In genomic region chr19:21851596-21852345, GRCh38 we compare ENCODE assay signal across 8 cellular contexts. TPM values are rescaled to one million over a fixed set of nuclear protein-coding genes. Genes with fewer than 3 reads are reported as not detected.
DNase-seq lines count a peak whose midpoint lies in the region; ATAC-seq and TF ChIP-seq lines count a peak whose summit lies in the region.

No MANE protein-coding gene starts in this region.

- peak; percentile 31 for TF ChIP-seq POLR2A in transverse colon (IDR thresholded peaks at IDR 0.05)

- peak overlapping the region; percentile 99 for H4K8ac ChIP-seq in trophoblast cell (ENCODE audit: low read depth, low read length)

- H3K36me3 Mint-ChIP-seq in T-cell, result peaks cover 14% of the 10 kb centered on the region

- H3K9me3 Mint-ChIP-seq in T-cell, result no peaks in the 10 kb centered on the region

- H3K14ac ChIP-seq in trophoblast cell (ENCODE audit: low read length), result peak overlapping the region; percentile 98

- intact Hi-C loops in heart right ventricle (cut with DNase I), result loop anchor here in 1 of 10 donors (2.0 kb wide), 1 partner anchor 15 kb away; the partner anchor contains the start of gene ZNF43
- intact Hi-C loops in transverse colon (cut with DNase I; ENCODE audit: low total_unique reads), result no loop called here

- in situ Hi-C loops in transverse colon (cut with MboI; ENCODE audit: low pct_ligation_motif_present in 1 of 4, low pct_unique_long_range_greater_than_20kb in 1 of 4, low sequenced_read_pairs in 3 of 4), result no loop called here

- peak overlapping the region; percentile 56 for H3K4me3 ChIP-seq in MG63
- peak overlapping the region; percentile 53 to 94 (median 82) for H3K4me3 ChIP-seq in heart right ventricle
- peak overlapping the region; percentile 95 for H3K4me3 ChIP-seq in trophoblast cell (ENCODE audit: low read depth, low read length)
- peak overlapping the region; percentile 56 to 73 (median 72) for H3K4me3 ChIP-seq in transverse colon

- peak overlapping the region; percentile 93 for H3K4ac ChIP-seq in trophoblast cell (ENCODE audit: low read depth, low read length)

- DNase-seq in DMS79 (lab: John Stamatoyannopoulos, UW), result peak; percentile 95
- peak; percentile 80 for DNase-seq in MG63
- DNase-seq in T-cell, result peak; percentile 77 to 93 (median 86)
- DNase-seq in amniotic stem cell (lab: John Stamatoyannopoulos, UW), result peak; percentile 90
- DNase-seq in heart right ventricle, result peak; percentile 93 to 97
- DNase-seq in trophoblast cell, result peak; percentile 98
- DNase-seq in transverse colon, result peak; percentile 94

- H3K9me3 ChIP-seq in MG63 (no peaks in the 10 kb centered on the region), heart right ventricle (no peaks in the 10 kb centered on the region), trophoblast cell (ENCODE audit: insufficient read depth, low read depth, low read length) (no peaks in the 10 kb centered on the region), transverse colon (no peaks in the 10 kb centered on the region)

- H3K4me1 ChIP-seq in heart right ventricle, result peaks cover 0 to 24% (median 10%) of the 10 kb centered on the region in 9 donors
- peaks cover 2 to 9% of the 10 kb centered on the region in 2 experiments for H3K4me1 ChIP-seq in trophoblast cell (ENCODE audit: control insufficient read depth in 1 of 2, insufficient read depth in 2 of 2, low read length in 2 of 2)
- peaks cover 0 to 15% (median 4%) of the 10 kb centered on the region in 4 donors for H3K4me1 ChIP-seq in transverse colon

- H3K36me3 ChIP-seq in MG63, result no peaks in the 10 kb centered on the region
- peaks cover 0 to 37% (median 5%) of the 10 kb centered on the region in 9 donors for H3K36me3 ChIP-seq in heart right ventricle
- H3K36me3 ChIP-seq in trophoblast cell (ENCODE audit: control insufficient read depth in 1 of 2, insufficient read depth in 2 of 2, low read length in 2 of 2), result peaks cover 24 to 31% of the 10 kb centered on the region in 2 experiments
- no peaks in the 10 kb centered on the region for H3K36me3 ChIP-seq in transverse colon

- peaks cover 22 to 26% (median 24%) of the 10 kb centered on the region in 3 donors for H3K4me1 Mint-ChIP-seq in T-cell

- peak overlapping the region; percentile 98 for H3K18ac ChIP-seq in trophoblast cell (ENCODE audit: low read length)

- H3K27ac ChIP-seq in heart right ventricle (peak overlapping the region in 9 of 10 donors; percentile 63 to 89 (median 80)), trophoblast cell (ENCODE audit: low read depth, low read length) (peak overlapping the region; percentile 71), transverse colon (peak overlapping the region; percentile 81 to 88 (median 86))

- POLR2A ChIA-PET in T-cell (lab: Charles Lee), result interaction anchor here (0.5 to 3.0 kb wide), 9 partner anchors 12 to 1286 kb away, joined by 3 to 21 read pairs (median 4); partner anchors contain the start of genes ZNF43 (in 2 of the 2), ZNF100 (in 1 of the 2), ZNF429 (in 1 of the 2) and ZNF737 (in 1 of the 2)

- H2AFZ ChIP-seq in trophoblast cell (ENCODE audit: insufficient read depth, low read length, poor library complexity), result peak overlapping the region; percentile 97

- WGBS in heart right ventricle, 2 donors, result 0 to 1% methylated on average over 44 of the region's 44 CpGs
- no CpG with 5 or more reads among the region's 44 CpGs for WGBS in trophoblast cell (ENCODE audit: extremely low coverage, insufficient coverage, insufficient read length)
- WGBS in transverse colon (ENCODE audit: low coverage in 1 of 2), 2 donors, result 0 to 1% methylated on average over 7 to 44 of the region's 44 CpGs

- H3K27me3 Mint-ChIP-seq in T-cell, result no peaks in the 10 kb centered on the region

- no peak overlapping the region for H3K23ac ChIP-seq in trophoblast cell (ENCODE audit: low read length)

- H3K4me2 ChIP-seq in trophoblast cell (ENCODE audit: low read length), result peak overlapping the region; percentile 70

- peaks cover 6% of the 10 kb centered on the region for H3K79me1 ChIP-seq in trophoblast cell (ENCODE audit: low read length)

- peak overlapping the region; percentile 95 for H3K9ac ChIP-seq in trophoblast cell (ENCODE audit: low read length)

- TF ChIP-seq CTCF in heart right ventricle (IDR thresholded peaks at IDR 0.05), result peak in 2 of 9 donors; percentile 8 to 37
- TF ChIP-seq CTCF in transverse colon (IDR thresholded peaks at IDR 0.05), result no peak

- H2BK5ac ChIP-seq in trophoblast cell (ENCODE audit: low read depth, low read length, poor library complexity), result peak overlapping the region; percentile 95

- ATAC-seq in GM21723 (IDR thresholded peaks at IDR 0.05; ENCODE audit: unreplicated experiment) (peak; percentile 97), T-cell (replicated peaks in 1 of 4) (peak; percentile 98 to 99 (median 99)), heart right ventricle (peak; percentile 99 to 100 (median 100))

- peak overlapping the region; percentile 93 for H2BK120ac ChIP-seq in trophoblast cell (ENCODE audit: insufficient read depth, low read length, poor library complexity)

- H3K79me2 ChIP-seq in trophoblast cell (ENCODE audit: control insufficient read depth, insufficient read depth, low read length, poor library complexity), result peaks cover 8% of the 10 kb centered on the region

- H3K27ac Mint-ChIP-seq in T-cell, result peak overlapping the region; percentile 89 to 92

- no peak overlapping the region for H2BK12ac ChIP-seq in trophoblast cell (ENCODE audit: low read length)

- H3K27me3 ChIP-seq in MG63 (no peaks in the 10 kb centered on the region), heart right ventricle (peaks cover 0 to 9% (median 6%) of the 10 kb centered on the region in 7 donors), trophoblast cell (ENCODE audit: insufficient read depth, low read length) (no peaks in the 10 kb centered on the region), transverse colon (no peaks in the 10 kb centered on the region)

- CTCF ChIA-PET in T-cell (lab: Charles Lee), result interaction anchor here (0.5 to 1.9 kb wide), 9 partner anchors 13 to 1418 kb away, joined by 3 to 21 read pairs (median 3); partner anchors contain the start of genes ZNF43 (in 2 of the 2), ZNF100 (in 1 of the 2), ZNF429 (in 1 of the 2) and ZNF724 (in 1 of the 2)

- H2AK5ac ChIP-seq in trophoblast cell (ENCODE audit: low read length), result peak overlapping the region; percentile 72

- peak overlapping the region; percentile 88 to 94 (median 93) for H3K4me3 Mint-ChIP-seq in T-cell

- H4K91ac ChIP-seq in trophoblast cell (ENCODE audit: low read depth, low read length), result peak overlapping the region; percentile 94

- H4K12ac ChIP-seq in trophoblast cell (ENCODE audit: low read depth, low read length), result peak overlapping the region; percentile 97

- TF ChIP-seq EP300 in transverse colon (IDR thresholded peaks at IDR 0.05; ENCODE audit: low read depth), result no peak

RNA-seq across cellular contexts. Expression of gene ZNF43, which starts 15.8 kb away (rescaled TPM):
- total RNA-seq in MG63 (2014; rRNA removed; shearing (Covaris generic); ENCODE audit: low replicate concordance), result 0.99 and 1.0 TPM in 2 replicates
- total RNA-seq in T-cell (10 to 100 TPM; 22.3 to 31.5 (median 25.0) TPM), heart right ventricle (1 to 10 TPM; 5.0 to 9.5 (median 7.2) TPM), transverse colon (10 to 100 TPM; 10.5 to 16.7 (median 13.8) TPM)
- 1 to 10 TPM; 1.9 to 7.2 TPM for polyA plus RNA-seq in heart right ventricle
- polyA plus RNA-seq in trophoblast cell (2013), result 17.1 and 17.8 TPM in 2 replicates

Comparison
In these comparisons a context has a peak if more than half of its experiments do, and no peak if none do; other contexts are left out.
1. Peak in every context shown above with its lines: DNase-seq, ATAC-seq, H3K4me3 ChIP-seq and H3K27ac ChIP-seq.